1 cellular context compared by ENCODE assay signal in the genomic region with DNA sequence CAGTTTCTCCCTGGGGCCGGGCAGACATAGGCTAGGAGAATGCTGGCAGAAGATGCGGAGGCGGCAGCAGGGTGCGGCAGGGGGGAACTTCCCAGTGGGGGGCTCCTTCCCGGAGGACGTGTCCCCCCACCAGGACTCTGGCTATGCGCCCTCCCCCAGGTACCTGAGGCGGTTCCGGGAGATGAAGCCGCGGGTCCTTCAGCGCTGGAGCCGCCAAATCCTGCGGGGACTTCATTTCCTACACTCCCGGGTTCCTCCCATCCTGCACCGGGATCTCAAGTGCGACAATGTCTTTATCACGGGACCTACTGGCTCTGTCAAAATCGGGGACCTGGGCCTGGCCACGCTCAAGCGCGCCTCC.
TF ChIP-seq lines count a peak whose summit lies in the region.

No MANE protein-coding gene starts in this region.

TF ChIP-seq in HCT116, 20 proteins besides CTCF, POLR2A, EP300 and RAD21:
- TF ChIP-seq CEBPB (IDR thresholded peaks at IDR 0.05; ENCODE audit: low read depth) (no peak), EZH2 (IDR thresholded peaks at IDR 0.05) (no peak), ZNF274 (IDR thresholded peaks at IDR 0.05; ENCODE audit: low read depth, low read length) (no peak), ATF3 (IDR thresholded peaks at IDR 0.05) (no peak), ZFX (IDR thresholded peaks at IDR 0.05) (no peak), SIN3A (IDR thresholded peaks at IDR 0.05; ENCODE audit: low read depth) (no peak), EZH2phosphoT487 (IDR thresholded peaks at IDR 0.05; ENCODE audit: borderline replicate concordance) (no peak), MAX (IDR thresholded peaks at IDR 0.05) (no peak), REST (IDR thresholded peaks at IDR 0.05; ENCODE audit: low read depth) (no peak), ZBTB33 (IDR thresholded peaks at IDR 0.05; ENCODE audit: extremely low read depth, insufficient replicate concordance, low read length) (no peak), POLR2AphosphoS5 (IDR thresholded peaks at IDR 0.05; ENCODE audit: low read depth, low read length) (no peak), TCF7L2 (IDR thresholded peaks at IDR 0.05; ENCODE audit: borderline replicate concordance, extremely low read depth, insufficient read depth, insufficient read length) (no peak), SRF (IDR thresholded peaks at IDR 0.05; ENCODE audit: low read depth) (no peak), JUND (IDR thresholded peaks at IDR 0.05) (no peak), SP1 (IDR thresholded peaks at IDR 0.05; ENCODE audit: low read depth) (no peak), YY1 (IDR thresholded peaks at IDR 0.05; ENCODE audit: extremely low read depth, insufficient replicate concordance, low read depth, low read length) (no peak), CBX3 (IDR thresholded peaks at IDR 0.05; ENCODE audit: low read depth) (no peak)
